In genomic region chr17:47946516-47946915, GRCh38 we compare ENCODE assay signal across 14 cellular contexts. TPM values are rescaled to one million over a fixed set of nuclear protein-coding genes. Genes with fewer than 3 reads are reported as not detected.
DNase-seq lines count a peak whose midpoint lies in the region; ATAC-seq, FAIRE-seq and TF ChIP-seq lines count a peak whose summit lies in the region.
"Had no signal": no experiment of that assay in that cellular context is flagged by ENCODE, and none has a peak within 500 bp of the region (broad histone marks: within the 10 kb centered on the region; RNA-seq: fewer than 3 reads in every experiment).

No MANE protein-coding gene starts in this region.

- peaks cover 64% of the 10 kb centered on the region for H3K4me1 Mint-ChIP-seq in activated naive CD4-positive, alpha-beta T cell treated with anti-CD3 and anti-CD28 coated beads for 36 hours (ENCODE audit: low read depth)

- TF ChIP-seq RAD21 in GM12878 (IDR thresholded peaks at IDR 0.05; ENCODE audit: insufficient read depth, low read depth, low read length): no peak

- intact Hi-C loops in activated naive CD4-positive, alpha-beta T cell treated with anti-CD3 and anti-CD28 coated beads for 36 hours (cut with micrococcal nuclease): loop anchor here (2.0 kb wide), 2 partner anchors 64 to 104 kb away; no protein-coding TSS in a partner anchor
- intact Hi-C loops in GM12878 (cut with micrococcal nuclease; ENCODE audit: unreplicated experiment): no loop called here
- intact Hi-C loops in thyroid gland (cut with DNase I): no loop called here

- H2AFZ ChIP-seq in GM12878 (ENCODE audit: control insufficient read depth, low read depth, low read length): no peak overlapping the region

- peak overlapping the region; percentile 65 for H3K27ac Mint-ChIP-seq in activated naive CD4-positive, alpha-beta T cell treated with anti-CD3 and anti-CD28 coated beads for 36 hours
- H3K27ac Mint-ChIP-seq in activated naive CD4-positive, alpha-beta T cell treated with anti-CD3 and anti-CD28 coated beads, Interleukin-2, amount 50 U/mL, for 72 hours: peak overlapping the region in 1 of 2 donors; percentile 71

- H3K4me3 ChIP-seq in GM12878: no peak overlapping the region
- H3K4me3 ChIP-seq in muscle layer of duodenum (ENCODE audit: low read depth in 1 of 2, low read length in 2 of 2): no peak overlapping the region
- no peak overlapping the region for H3K4me3 ChIP-seq in thyroid gland (replicated peaks in 1 of 3)

- H3K27ac ChIP-seq in GM12878 (ENCODE audit: control insufficient read depth, insufficient read depth) (peak overlapping the region; percentile 15; the same call in 1 of the 2 replicates), muscle layer of duodenum (ENCODE audit: low read length) (peak overlapping the region; percentile 49), thyroid gland (peak overlapping the region; percentile 51 to 92 (median 65))

- POLR2A ChIA-PET in GM12878 (lab: Charles Lee): interaction anchor here (1.2 to 2.7 kb wide), 5 partner anchors 11 to 69 kb away, joined by 4 to 23 read pairs (median 9); partner anchors contain the start of genes CDK5RAP3 and SP2

- RAD21 ChIA-PET in GM12878 (lab: Charles Lee; ENCODE audit: unreplicated experiment): interaction anchor here (0.9 to 7.6 kb wide), 10 partner anchors 13 to 105 kb away, joined by 3 to 126 read pairs (median 4); partner anchors contain the start of genes CDK5RAP3, SCRN2 and SP2

- H3K9me3 ChIP-seq in GM12878 (replicated peaks; ENCODE audit: control insufficient read depth, insufficient read depth, low read length): no peaks in the 10 kb centered on the region
- H3K9me3 ChIP-seq in muscle layer of duodenum (ENCODE audit: control insufficient read depth in 1 of 2, low read length in 2 of 2): no peaks in the 10 kb centered on the region
- no peaks in the 10 kb centered on the region for H3K9me3 ChIP-seq in thyroid gland

- H3K36me3 Mint-ChIP-seq in activated naive CD4-positive, alpha-beta T cell treated with anti-CD3 and anti-CD28 coated beads for 36 hours (ENCODE audit: low read depth): peaks cover 26% of the 10 kb centered on the region
- H3K36me3 Mint-ChIP-seq in activated naive CD4-positive, alpha-beta T cell treated with anti-CD3 and anti-CD28 coated beads, Interleukin-2, amount 50 U/mL, for 72 hours: peaks cover 18 to 22% of the 10 kb centered on the region in 2 donors
- H3K36me3 Mint-ChIP-seq: IgD-negative memory B cell had no signal

- H4K20me1 ChIP-seq in GM12878 (ENCODE audit: control insufficient read depth, insufficient read depth): no peaks in the 10 kb centered on the region

- peaks cover 44% of the 10 kb centered on the region for H3K4me1 ChIP-seq in GM12878 (ENCODE audit: control insufficient read depth, insufficient read depth, low read length)
- H3K4me1 ChIP-seq in muscle layer of duodenum (ENCODE audit: control insufficient read depth in 1 of 2, insufficient read depth in 2 of 2, low read length in 2 of 2): peaks cover 12 to 25% of the 10 kb centered on the region in 2 donors
- H3K4me1 ChIP-seq in thyroid gland: peaks cover 50 to 65% of the 10 kb centered on the region in 2 donors

- SMC1A ChIA-PET in GM12878 (lab: Charles Lee; ENCODE audit: uncharacterized antibody, unreplicated experiment): interaction anchor here (0.7 to 8.1 kb wide), 11 partner anchors 9 to 103 kb away, joined by 3 to 158 read pairs (median 6); partner anchors contain the start of genes CDK5RAP3, SCRN2 and SP2

- H3K27me3 Mint-ChIP-seq in activated naive CD4-positive, alpha-beta T cell treated with anti-CD3 and anti-CD28 coated beads for 36 hours (ENCODE audit: low read depth): no peaks in the 10 kb centered on the region
- H3K27me3 Mint-ChIP-seq: IgD-negative memory B cell, T-cell had no signal

- TF ChIP-seq POLR2A in GM12878 (IDR thresholded peaks at IDR 0.05; ENCODE audit: low read depth, low read length) (no peak), thyroid gland (IDR thresholded peaks at IDR 0.05) (no peak)

- H3K27me3 ChIP-seq in GM12878 (replicated peaks in 1 of 2; ENCODE audit: control insufficient read depth in 2 of 2, insufficient read depth in 2 of 2, low read length in 1 of 2) (no peaks in the 10 kb centered on the region), muscle layer of duodenum (ENCODE audit: low read depth, low read length) (no peaks in the 10 kb centered on the region), thyroid gland (no peaks in the 10 kb centered on the region)

- H3K9me3 Mint-ChIP-seq in activated naive CD4-positive, alpha-beta T cell treated with anti-CD3 and anti-CD28 coated beads for 36 hours: no peaks in the 10 kb centered on the region
- no peaks in the 10 kb centered on the region for H3K9me3 Mint-ChIP-seq in activated naive CD4-positive, alpha-beta T cell treated with anti-CD3 and anti-CD28 coated beads, Interleukin-2, amount 50 U/mL, for 72 hours
- H3K9me3 Mint-ChIP-seq: IgD-negative memory B cell, T-cell had no signal

- no peak for TF ChIP-seq CTCF in GM12878 (IDR thresholded peaks at IDR 0.05 in 2 of 3, conservative IDR thresholded peaks at IDR 0.05 in 1 of 3; ENCODE audit: control insufficient read depth in 2 of 3, extremely low read depth in 1 of 3, insufficient read depth in 1 of 3, low read depth in 3 of 3, low read length in 3 of 3)
- TF ChIP-seq CTCF in thyroid gland (IDR thresholded peaks at IDR 0.05): no peak

- H3K9ac ChIP-seq in GM12878 (ENCODE audit: control insufficient read depth, insufficient read depth, low read length): no peak overlapping the region

- no peak for DNase-seq in activated naive CD4-positive, alpha-beta T cell treated with anti-CD3 and anti-CD28 coated beads for 36 hours
- DNase-seq in activated naive CD4-positive, alpha-beta T cell treated with anti-CD3 and anti-CD28 coated beads, Interleukin-2, amount 50 U/mL, for 72 hours (ENCODE audit: low spot score in 2 of 2): no peak
- DNase-seq in GM12878 (ENCODE audit: low read depth, low spot score) (no peak), thyroid gland (no peak), hypothalamus (lab: John Stamatoyannopoulos, UW) (no peak), DMS79 treated with DMSO at 0.1 percent for 48 hours (lab: John Stamatoyannopoulos, UW) (no peak)

- ATAC-seq in activated naive CD4-positive, alpha-beta T cell treated with anti-CD3 and anti-CD28 coated beads, Interleukin-2, amount 50 U/mL, for 72 hours: no peak
- ATAC-seq in GM12878 (no peak), HG02763 (IDR thresholded peaks at IDR 0.05; ENCODE audit: unreplicated experiment) (no peak)

- WGBS in GM12878 (ENCODE audit: insufficient coverage, insufficient replicate concordance, low lambda C conversion rate, missing lambda C conversion rate): 82% methylated on average over 6 of the region's 6 CpGs
- 86 to 93% methylated on average over 4 to 6 of the region's 6 CpGs for WGBS in thyroid gland, 2 donors

- H3K79me2 ChIP-seq in GM12878 (ENCODE audit: control insufficient read depth, insufficient read depth, low read length): peaks cover 20% of the 10 kb centered on the region

- H3K4me2 ChIP-seq in GM12878 (ENCODE audit: control insufficient read depth, insufficient read depth): no peak overlapping the region

- no peak for FAIRE-seq in GM12878 (lab: Jason Lieb, UNC)
- FAIRE-seq: astrocyte had no signal

- H3K4me3 Mint-ChIP-seq in activated naive CD4-positive, alpha-beta T cell treated with anti-CD3 and anti-CD28 coated beads for 36 hours: no peak overlapping the region

- in situ Hi-C loops in GM12878 (cut with MboI): no loop called here

- no TSS peak for BruUV-seq in GM12878 (replicated peaks; lab: Mats Ljungman, UMichigan)

- CTCF ChIA-PET in activated naive CD4-positive, alpha-beta T cell treated with anti-CD3 and anti-CD28 coated beads for 36 hours (lab: Charles Lee): interaction anchor here (0.5 to 7.6 kb wide), 26 partner anchors 8 to 759 kb away, joined by 3 to 69 read pairs (median 4); partner anchors contain the start of genes CDK5RAP3, PRR15L and SCRN2
- CTCF ChIA-PET in GM12878 (lab: Yijun Ruan, JAX): interaction anchor here (0.7 to 18.1 kb wide), 26 partner anchors 9 to 254 kb away, joined by 3 to 463 read pairs (median 6); partner anchors contain the start of genes CDK5RAP3, NFE2L1, PRR15L and SCRN2

- H3K36me3 ChIP-seq in GM12878 (ENCODE audit: control insufficient read depth in 2 of 2, insufficient read depth in 2 of 2, low read length in 1 of 2) (peaks cover 3 to 8% of the 10 kb centered on the region in 2 experiments), muscle layer of duodenum (ENCODE audit: control insufficient read depth in 1 of 2, insufficient read depth in 2 of 2, low read length in 2 of 2) (peaks cover 21 to 31% of the 10 kb centered on the region in 2 donors), thyroid gland (no peaks in the 10 kb centered on the region)

- TF ChIP-seq EP300 in GM12878 (IDR thresholded peaks at IDR 0.05; ENCODE audit: borderline replicate concordance in 1 of 2, control insufficient read depth in 1 of 2, low read depth in 2 of 2, low read length in 2 of 2): no peak

RNA-seq across cellular contexts. Expression of gene PNPO, which starts 5.1 kb away (rescaled TPM):
- 10 to 100 TPM; 35.5 to 37.0 TPM for total RNA-seq in activated naive CD4-positive, alpha-beta T cell treated with anti-CD3 and anti-CD28 coated beads for 36 hours
- 10 to 100 TPM; 38.3 to 40.0 TPM for total RNA-seq in activated naive CD4-positive, alpha-beta T cell treated with anti-CD3 and anti-CD28 coated beads, Interleukin-2, amount 50 U/mL, for 72 hours
- total RNA-seq in GM12878 (2013; cell fraction: nucleolus; rRNA removed): 17.5 and 17.7 TPM in 2 replicates
- 43.4 and 45.9 TPM in 2 replicates for total RNA-seq in GM12878 (2014; rRNA removed)
- total RNA-seq in GM12878 (2014; rRNA removed; fragmentation: Illumina TruSeq; extraction: Trizol): 33.6 and 34.5 TPM in 2 replicates
- 47.9 and 52.6 TPM in 2 replicates for total RNA-seq in GM12878 (2021)
- 8.7 TPM for polyA plus RNA-seq in GM12878 (2011; ENCODE audit: low read depth)
- polyA plus RNA-seq in GM12878 (2011; rRNA removed): 22.1 and 30.1 TPM in 2 replicates
- 33.5 and 36.9 TPM in 2 replicates for polyA plus RNA-seq in GM12878 (2011; cell fraction: cytosol; rRNA removed)
- polyA plus RNA-seq in GM12878 (2011; cell fraction: nucleus; rRNA removed): 10.9 and 14.7 TPM in 2 replicates
- 9.9 and 11.5 TPM in 2 replicates for polyA plus RNA-seq in GM12878 (2012)
- 40.1 and 41.3 TPM in 2 replicates for polyA plus RNA-seq in GM12878 (2014; fragmentation: Illumina TruSeq; extraction: Trizol)
- 10 to 100 TPM; 13.9 to 32.3 TPM for polyA plus RNA-seq in GM12878 (2014; fragmentation: Nextera tagmentation; extraction: Ambion mirVana)
- 32.9 and 34.1 TPM in 2 replicates for polyA plus RNA-seq in GM12878 (2014; rRNA removed)
- 10 to 100 TPM; 40.2 to 42.1 TPM for polyA plus RNA-seq in GM12878 (2016; fragmentation: Nextera tagmentation; extraction: Ambion mirVana)
- polyA minus RNA-seq in GM12878 (2011; rRNA and poly(A)+ RNA removed): 45.1 and 55.3 TPM in 2 replicates
- polyA minus RNA-seq in GM12878 (2011; cell fraction: cytosol; rRNA and poly(A)+ RNA removed): 14.4 and 18.4 TPM in 2 replicates
- 8.6 and 18.3 TPM in 2 replicates for polyA minus RNA-seq in GM12878 (2011; cell fraction: nucleus; rRNA and poly(A)+ RNA removed)
- 100 to 1,000 TPM in 1 of 4 donors, 10 to 100 TPM in 3; 47.3 to 103 (median 78.9) TPM for total RNA-seq in thyroid gland

RNA-seq across cellular contexts. Expression of gene PRR15L, which starts 11.2 kb away (rescaled TPM):
- total RNA-seq in activated naive CD4-positive, alpha-beta T cell treated with anti-CD3 and anti-CD28 coated beads for 36 hours: not detected
- not detected for total RNA-seq in activated naive CD4-positive, alpha-beta T cell treated with anti-CD3 and anti-CD28 coated beads, Interleukin-2, amount 50 U/mL, for 72 hours
- total RNA-seq in GM12878 (2013; cell fraction: nucleolus; rRNA removed): not detected in 2 replicates
- total RNA-seq in GM12878 (2014; rRNA removed): not detected in 2 replicates
- not detected in 2 replicates for total RNA-seq in GM12878 (2014; rRNA removed; fragmentation: Illumina TruSeq; extraction: Trizol)
- not detected in 2 replicates for total RNA-seq in GM12878 (2021)
- polyA plus RNA-seq in GM12878 (2011; ENCODE audit: low read depth): not detected
- polyA plus RNA-seq in GM12878 (2011; rRNA removed): not detected in 2 replicates
- polyA plus RNA-seq in GM12878 (2011; cell fraction: cytosol; rRNA removed): not detected in 2 replicates
- polyA plus RNA-seq in GM12878 (2011; cell fraction: nucleus; rRNA removed): not detected in 2 replicates
- polyA plus RNA-seq in GM12878 (2012): 0.11 TPM in 1 of 2 replicates, not detected in the other
- polyA plus RNA-seq in GM12878 (2014; fragmentation: Illumina TruSeq; extraction: Trizol): not detected in 2 replicates
- not detected for polyA plus RNA-seq in GM12878 (2014; fragmentation: Nextera tagmentation; extraction: Ambion mirVana)
- not detected in 2 replicates for polyA plus RNA-seq in GM12878 (2014; rRNA removed)
- polyA plus RNA-seq in GM12878 (2016; fragmentation: Nextera tagmentation; extraction: Ambion mirVana): under 1 TPM; 0.11 to 0.18 TPM
- not detected in 2 replicates for polyA minus RNA-seq in GM12878 (2011; rRNA and poly(A)+ RNA removed)
- polyA minus RNA-seq in GM12878 (2011; cell fraction: cytosol; rRNA and poly(A)+ RNA removed): not detected in 2 replicates
- not detected in 2 replicates for polyA minus RNA-seq in GM12878 (2011; cell fraction: nucleus; rRNA and poly(A)+ RNA removed)
- 100 to 1,000 TPM in 3 of 4 donors, 10 to 100 TPM in 1; 63.6 to 150 (median 127) TPM for total RNA-seq in thyroid gland
- total RNA-seq: astrocyte, fibroblast of villous mesenchyme, sciatic nerve had no signal
- polyA plus RNA-seq: AG04450, IgD-negative memory B cell had no signal

RNA-seq across cellular contexts. Expression of gene CDK5RAP3, which starts 24.4 kb away (rescaled TPM):
- total RNA-seq in activated naive CD4-positive, alpha-beta T cell treated with anti-CD3 and anti-CD28 coated beads for 36 hours: 100 to 1,000 TPM; 174 to 175 TPM
- 100 to 1,000 TPM; 185 to 221 TPM for total RNA-seq in activated naive CD4-positive, alpha-beta T cell treated with anti-CD3 and anti-CD28 coated beads, Interleukin-2, amount 50 U/mL, for 72 hours
- total RNA-seq in GM12878 (2013; cell fraction: nucleolus; rRNA removed): 248 and 271 TPM in 2 replicates
- total RNA-seq in GM12878 (2014; rRNA removed) (150 and 159 TPM in 2 replicates), GM12878 (2014; rRNA removed; fragmentation: Illumina TruSeq; extraction: Trizol) (92.1 and 99.9 TPM in 2 replicates), GM12878 (2021) (168 and 177 TPM in 2 replicates), thyroid gland (100 to 1,000 TPM; 165 to 221 (median 193) TPM)
- polyA plus RNA-seq in GM12878 (2011; ENCODE audit: low read depth): 293 TPM
- polyA plus RNA-seq in GM12878 (2011; rRNA removed) (101 and 127 TPM in 2 replicates), GM12878 (2014; fragmentation: Illumina TruSeq; extraction: Trizol) (129 and 163 TPM in 2 replicates), GM12878 (2014; fragmentation: Nextera tagmentation; extraction: Ambion mirVana) (100 to 1,000 TPM in 1 of 2 experiments, 10 to 100 TPM in 1; 69.4 to 160 TPM), GM12878 (2014; rRNA removed) (204 and 209 TPM in 2 replicates), GM12878 (2016; fragmentation: Nextera tagmentation; extraction: Ambion mirVana) (100 to 1,000 TPM; 223 to 237 TPM)
- polyA plus RNA-seq in GM12878 (2011; cell fraction: cytosol; rRNA removed): 142 and 155 TPM in 2 replicates
- polyA plus RNA-seq in GM12878 (2011; cell fraction: nucleus; rRNA removed): 1,072 and 1,222 TPM in 2 replicates
- 245 and 255 TPM in 2 replicates for polyA plus RNA-seq in GM12878 (2012)
- polyA minus RNA-seq in GM12878 (2011; rRNA and poly(A)+ RNA removed): 97.9 and 132 TPM in 2 replicates
- polyA minus RNA-seq in GM12878 (2011; cell fraction: cytosol; rRNA and poly(A)+ RNA removed): 21.6 and 32.2 TPM in 2 replicates
- 148 and 158 TPM in 2 replicates for polyA minus RNA-seq in GM12878 (2011; cell fraction: nucleus; rRNA and poly(A)+ RNA removed)

RNA-seq across cellular contexts. Expression of gene SP2, which starts 50.5 kb away (rescaled TPM):
- 10 to 100 TPM; 17.4 to 19.5 TPM for total RNA-seq in activated naive CD4-positive, alpha-beta T cell treated with anti-CD3 and anti-CD28 coated beads for 36 hours
- 10 to 100 TPM; 16.4 to 28.9 TPM for total RNA-seq in activated naive CD4-positive, alpha-beta T cell treated with anti-CD3 and anti-CD28 coated beads, Interleukin-2, amount 50 U/mL, for 72 hours
- total RNA-seq in GM12878 (2013; cell fraction: nucleolus; rRNA removed): 5.2 and 5.3 TPM in 2 replicates
- total RNA-seq in GM12878 (2014; rRNA removed): 1.8 and 2.1 TPM in 2 replicates
- 1.6 TPM in 2 replicates for total RNA-seq in GM12878 (2014; rRNA removed; fragmentation: Illumina TruSeq; extraction: Trizol)
- total RNA-seq in GM12878 (2021): 16.8 and 17.9 TPM in 2 replicates
- polyA plus RNA-seq in GM12878 (2011; ENCODE audit: low read depth): 8.5 TPM
- polyA plus RNA-seq in GM12878 (2011; rRNA removed): 1.1 and 2.3 TPM in 2 replicates
- polyA plus RNA-seq in GM12878 (2011; cell fraction: cytosol; rRNA removed): 3.1 and 3.5 TPM in 2 replicates
- polyA plus RNA-seq in GM12878 (2011; cell fraction: nucleus; rRNA removed): 5.9 and 11.4 TPM in 2 replicates
- 12.1 and 20.9 TPM in 2 replicates for polyA plus RNA-seq in GM12878 (2012)
- polyA plus RNA-seq in GM12878 (2014; fragmentation: Illumina TruSeq; extraction: Trizol): 12.9 and 19.1 TPM in 2 replicates
- polyA plus RNA-seq in GM12878 (2014; fragmentation: Nextera tagmentation; extraction: Ambion mirVana): 1 to 10 TPM; 1.2 to 1.9 TPM
- polyA plus RNA-seq in GM12878 (2014; rRNA removed): 7.3 and 10.4 TPM in 2 replicates
- 10 to 100 TPM; 17.6 to 18.0 TPM for polyA plus RNA-seq in GM12878 (2016; fragmentation: Nextera tagmentation; extraction: Ambion mirVana)
- 2.8 and 3.5 TPM in 2 replicates for polyA minus RNA-seq in GM12878 (2011; rRNA and poly(A)+ RNA removed)
- 6.1 and 6.8 TPM in 2 replicates for polyA minus RNA-seq in GM12878 (2011; cell fraction: cytosol; rRNA and poly(A)+ RNA removed)
- 0.85 and 2.0 TPM in 2 replicates for polyA minus RNA-seq in GM12878 (2011; cell fraction: nucleus; rRNA and poly(A)+ RNA removed)
- total RNA-seq in thyroid gland: 10 to 100 TPM in 3 of 4 donors, 1 to 10 TPM in 1; 7.1 to 14.1 (median 12.3) TPM

Comparison
In these comparisons a context has a peak if more than half of its experiments do, and no peak if none do; other contexts are left out.
1. H3K27ac ChIP-seq: peak in every context shown above with its lines; median percentile 65 in thyroid gland; 49 in muscle layer of duodenum; 15 in GM12878.
2. RNA of gene PRR15L, which starts 11.2 kb away (total RNA-seq): 63.6 to 150 TPM in thyroid gland; not detected in activated naive CD4-positive, alpha-beta T cell treated with anti-CD3 and anti-CD28 coated beads for 36 hours, not detected in activated naive CD4-positive, alpha-beta T cell treated with anti-CD3 and anti-CD28 coated beads, Interleukin-2, amount 50 U/mL, for 72 hours and not detected in GM12878; every median in the first group is over 10 times any median in the second.